Comparison of ENCODE assay signal across 8 cellular contexts in the genomic region with DNA sequence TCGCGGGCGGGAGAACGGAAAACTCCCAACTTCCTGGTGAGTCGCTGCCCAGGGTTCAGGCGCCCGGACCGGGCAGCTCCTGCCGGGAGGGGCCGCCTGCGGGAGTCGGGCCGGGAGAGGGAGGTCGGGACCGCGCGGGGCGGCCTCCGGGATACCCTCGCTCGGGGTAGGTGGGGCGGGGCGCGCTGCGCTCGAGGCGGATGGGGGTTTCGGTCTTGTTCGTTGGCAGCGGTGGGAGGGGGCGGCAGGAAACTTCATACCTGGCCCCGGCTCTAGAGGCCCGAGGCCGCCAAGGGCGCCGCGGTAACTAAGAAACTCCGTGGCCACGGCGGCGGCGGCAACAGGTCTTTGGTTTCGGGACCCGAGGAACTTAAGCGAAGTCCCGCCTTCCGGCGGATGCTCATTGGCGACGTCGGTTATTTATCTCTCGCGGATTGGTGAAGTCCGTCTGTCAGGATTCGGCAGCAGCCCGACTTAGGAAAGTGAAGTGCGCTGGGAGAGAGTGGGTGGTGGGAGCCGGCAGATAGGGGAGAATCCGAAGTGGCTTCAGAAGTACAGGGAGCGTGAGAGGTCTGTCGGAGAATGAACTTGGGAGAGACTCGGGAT. TPM values are rescaled to one million over a fixed set of nuclear protein-coding genes. Genes with fewer than 3 reads are reported as not detected.
DNase-seq lines count a peak whose midpoint lies in the region; ATAC-seq lines count a peak whose summit lies in the region.

No MANE protein-coding gene starts in this region.

- H3K18ac ChIP-seq in mesendoderm (ENCODE audit: low read length): peak overlapping the region; percentile 92

- peak overlapping the region; percentile 92 for H3K4me2 ChIP-seq in mesendoderm (ENCODE audit: low read length)

- H3K79me1 ChIP-seq in mesendoderm (ENCODE audit: low read length): peaks cover 3% of the 10 kb centered on the region

- H2BK120ac ChIP-seq in mesendoderm (ENCODE audit: low read depth, low read length): peak overlapping the region; percentile 10

- H3K4me1 ChIP-seq in endocrine pancreas (ENCODE audit: control insufficient read depth, insufficient read depth, low read length): peaks cover 18% of the 10 kb centered on the region
- peaks cover 6% of the 10 kb centered on the region for H3K4me1 ChIP-seq in mesendoderm (ENCODE audit: control insufficient read depth, low read depth, low read length)

- H3K9ac ChIP-seq in endocrine pancreas (ENCODE audit: control insufficient read depth, insufficient read depth, low read length) (peak overlapping the region; percentile 90), mesendoderm (ENCODE audit: low read length) (peak overlapping the region; percentile 80)

- H3K79me2 ChIP-seq in mesendoderm (ENCODE audit: control insufficient read depth, insufficient read depth, low read length): peaks cover 23% of the 10 kb centered on the region

- H3K27me3 ChIP-seq in endocrine pancreas (ENCODE audit: control insufficient read depth, insufficient read depth, low read length): no peaks in the 10 kb centered on the region
- H3K27me3 ChIP-seq in mesendoderm (ENCODE audit: insufficient read depth, low read length, poor library complexity): no peaks in the 10 kb centered on the region

- peak overlapping the region; percentile 0 for H3K23ac ChIP-seq in mesendoderm (ENCODE audit: low read length)

- DNase-seq in COLO668 (lab: John Stamatoyannopoulos, UW; ENCODE audit: unreplicated experiment): peak; percentile 89
- DNase-seq in HT1080 (ENCODE audit: low read depth): peak; percentile 85
- DNase-seq in NOMO-1 treated with DMSO at 0.1 percent for 48 hours (lab: John Stamatoyannopoulos, UW; ENCODE audit: unreplicated experiment): peak; percentile 77
- DNase-seq in activated CD8-positive, alpha-beta memory T cell treated with anti-CD3 and anti-CD28 coated beads, Interleukin-2, amount 50 U/mL, for 1 hour (ENCODE audit: extremely low read depth): peak; percentile 50
- DNase-seq in mesendoderm: peak; percentile 98
- DNase-seq in stimulated activated CD8-positive, alpha-beta memory T cell treated with anti-CD3 and anti-CD28 coated beads, Interleukin-12 subunit alpha, Interleukin-12 subunit beta, amount 100 ng/mL, for 4 hours (ENCODE audit: low read depth): peak; percentile 64

- no peak overlapping the region for H4K5ac ChIP-seq in mesendoderm (ENCODE audit: low read length)

- no CpG with 5 or more reads among the region's 62 CpGs for WGBS in mesendoderm (ENCODE audit: extremely low coverage, insufficient coverage, low lambda C conversion rate)

- H3K56ac ChIP-seq in mesendoderm (ENCODE audit: low read length): peak overlapping the region; percentile 92

- H3K4ac ChIP-seq in mesendoderm (ENCODE audit: low read depth, low read length): peak overlapping the region; percentile 63

- H3K4me3 ChIP-seq in endocrine pancreas (ENCODE audit: control insufficient read depth, insufficient read depth, low read length): peak overlapping the region; percentile 92
- peak overlapping the region; percentile 86 for H3K4me3 ChIP-seq in mesendoderm (ENCODE audit: low read length)

- no peak overlapping the region for H4K8ac ChIP-seq in mesendoderm (ENCODE audit: low read depth, low read length)

- no peak overlapping the region for H2AK5ac ChIP-seq in mesendoderm (ENCODE audit: low read length)

- peak; percentile 39 for ATAC-seq in GM21367 (IDR thresholded peaks at IDR 0.05; ENCODE audit: unreplicated experiment)

- H3K36me3 ChIP-seq in endocrine pancreas (ENCODE audit: control insufficient read depth, insufficient read depth, low read length) (no peaks in the 10 kb centered on the region), mesendoderm (ENCODE audit: control insufficient read depth, insufficient read depth, low read length) (no peaks in the 10 kb centered on the region)

- peak overlapping the region; percentile 96 for H3K27ac ChIP-seq in mesendoderm (ENCODE audit: low read depth, low read length)

- H3K9me3 ChIP-seq in endocrine pancreas (ENCODE audit: control insufficient read depth, low read length): no peaks in the 10 kb centered on the region

- H2BK5ac ChIP-seq in mesendoderm (ENCODE audit: low read length): no peak overlapping the region

- H2BK15ac ChIP-seq in mesendoderm (replicated peaks; ENCODE audit: low read depth): no peak overlapping the region

RNA-seq across cellular contexts. Expression of a gene that starts 0.5 kb away (rescaled TPM):
- total RNA-seq in HT1080 (2014; rRNA removed; shearing (Covaris generic)): 42.7 and 48.7 TPM in 2 replicates
- polyA plus RNA-seq in HT1080 (2015; cell fraction: cytosol; rRNA removed): 55.5 and 66.6 TPM in 2 replicates
- 42.6 and 53.1 TPM in 2 replicates for polyA plus RNA-seq in HT1080 (2015; cell fraction: nucleus; rRNA removed)
- 8.6 TPM for polyA plus RNA-seq in mesendoderm (2013, experiment 1 of 2)
- 8.4 TPM for polyA plus RNA-seq in mesendoderm (2013, experiment 2 of 2)

Comparison
In these comparisons a context has a peak if more than half of its experiments do, and no peak if none do; other contexts are left out.
1. Peak in every context shown above with its lines: DNase-seq, ATAC-seq, H3K4me3 ChIP-seq and H3K27ac ChIP-seq.